2 cellular contexts compared by ENCODE assay signal in genomic region chr19:19026299-19026971, GRCh38.
TF ChIP-seq lines count a peak whose summit lies in the region.

No MANE protein-coding gene starts in this region.

TF ChIP-seq in SK-N-SH, 30 proteins besides CTCF, POLR2A, EP300 and RAD21 (continued from another document):
- no peak for TF ChIP-seq ZBTB33 (IDR thresholded peaks at IDR 0.05; ENCODE audit: borderline replicate concordance, low read depth)
- no peak for TF ChIP-seq FOXJ3 (CRISPR knock-in tag; IDR thresholded peaks at IDR 0.05)
- TF ChIP-seq CHD2 (IDR thresholded peaks at IDR 0.05; ENCODE audit: low read length, partially characterized antibody), result no peak
- no peak for TF ChIP-seq FOSL2 (IDR thresholded peaks at IDR 0.05; ENCODE audit: borderline replicate concordance, low read depth)
- TF ChIP-seq MEF2A (IDR thresholded peaks at IDR 0.05; ENCODE audit: borderline replicate concordance, low read depth), result no peak
- TF ChIP-seq SIN3A (IDR thresholded peaks at IDR 0.05; ENCODE audit: borderline replicate concordance, low read depth, low read length), result no peak
- TF ChIP-seq USF2 (IDR thresholded peaks at IDR 0.05; ENCODE audit: borderline replicate concordance, low read depth, low read length), result no peak
- no peak for TF ChIP-seq JUND (IDR thresholded peaks at IDR 0.05)
- no peak for TF ChIP-seq TCF12 (IDR thresholded peaks at IDR 0.05)
- no peak for TF ChIP-seq GABPA (IDR thresholded peaks at IDR 0.05; ENCODE audit: low read depth)
TF ChIP-seq in SK-N-SH: peak in this region for 0.

TF ChIP-seq in WTC11, 78 proteins besides CTCF, POLR2A, EP300 and RAD21 (continued from another document):
- TF ChIP-seq FOXJ3 (CRISPR knock-in tag; IDR thresholded peaks at IDR 0.05; ENCODE audit: borderline replicate concordance) (no peak), MYBL2 (CRISPR knock-in tag; IDR thresholded peaks at IDR 0.05) (no peak), ZNF671 (CRISPR knock-in tag; IDR thresholded peaks at IDR 0.05) (no peak), ZNF317 (CRISPR knock-in tag; IDR thresholded peaks at IDR 0.05; ENCODE audit: borderline replicate concordance, low read depth) (no peak), TCF7 (CRISPR knock-in tag; IDR thresholded peaks at IDR 0.05; ENCODE audit: low read depth) (no peak), ATF6 (CRISPR knock-in tag; IDR thresholded peaks at IDR 0.05) (no peak), E2F1 (CRISPR knock-in tag; IDR thresholded peaks at IDR 0.05) (no peak), NR1H2 (CRISPR knock-in tag; IDR thresholded peaks at IDR 0.05) (no peak), ATF3 (CRISPR knock-in tag; conservative IDR thresholded peaks at IDR 0.05) (no peak), IRF1 (CRISPR knock-in tag; IDR thresholded peaks at IDR 0.05) (no peak)
TF ChIP-seq in WTC11: peak in this region for 0.
